ENCODE assay signal across 10 cellular contexts in the genomic region with DNA sequence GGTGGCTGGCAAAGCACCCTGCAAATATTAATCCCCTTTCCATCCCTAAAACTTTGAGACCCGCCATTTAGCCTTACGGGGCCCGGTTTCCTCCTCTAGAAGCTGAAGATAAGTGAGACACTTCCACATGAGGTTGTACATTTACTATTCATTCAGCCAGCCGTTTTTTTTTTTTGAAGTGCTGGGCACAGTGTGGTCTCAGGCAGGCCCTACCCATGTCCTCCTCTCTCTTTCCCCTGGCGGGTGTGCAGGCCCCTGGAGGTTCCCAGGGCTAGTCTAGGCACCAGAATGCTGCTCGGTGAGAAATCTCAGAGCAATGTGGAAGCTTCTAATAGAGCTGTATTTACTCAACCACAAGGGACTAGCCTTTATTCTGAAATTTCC.
DNase-seq lines count a peak whose midpoint lies in the region; ATAC-seq and TF ChIP-seq lines count a peak whose summit lies in the region.
"Had no signal": no experiment of that assay in that cellular context is flagged by ENCODE, and none has a peak within 500 bp of the region (broad histone marks: within the 10 kb centered on the region; RNA-seq: fewer than 3 reads in every experiment).

No MANE protein-coding gene starts in this region.

- H3K4me3 Mint-ChIP-seq in CD4-positive, CD25-positive, alpha-beta regulatory T cell, result peak overlapping the region in 3 of 4 donors; percentile 47 to 85 (median 77)
- peak overlapping the region; percentile 73 for H3K4me3 Mint-ChIP-seq in natural killer cell treated with Interleukin-12 subunit alpha and Interleukin-12 subunit beta and Interleukin-15 and Interleukin-18, amount 100 ng/mL, for 72 hours

- no peak for DNase-seq in CD4-positive, CD25-positive, alpha-beta regulatory T cell
- no peak for DNase-seq in effector memory CD4-positive, alpha-beta T cell
- DNase-seq in natural killer cell treated with Interleukin-12 subunit alpha and Interleukin-12 subunit beta and Interleukin-15 and Interleukin-18, amount 100 ng/mL, for 72 hours (ENCODE audit: low spot score), result no peak
- no peak for DNase-seq in NCI-H2171 (lab: John Stamatoyannopoulos, UW)
- DNase-seq in NCI-H2227 treated with DMSO at 0.1 percent for 48 hours (lab: John Stamatoyannopoulos, UW), result no peak
- no peak for DNase-seq in GM03348 (ENCODE audit: low spot score)
- no peak for DNase-seq in GM10266 (ENCODE audit: extremely low spot score)
- DNase-seq: DMS79, SHP77 treated with DMSO at 0.1 percent for 48 hours had no signal

- peaks cover 0 to 11% (median 6%) of the 10 kb centered on the region in 7 donors for H3K9me3 Mint-ChIP-seq in CD4-positive, CD25-positive, alpha-beta regulatory T cell
- no peaks in the 10 kb centered on the region for H3K9me3 Mint-ChIP-seq in natural killer cell treated with Interleukin-12 subunit alpha and Interleukin-12 subunit beta and Interleukin-15 and Interleukin-18, amount 100 ng/mL, for 72 hours

- no peaks in the 10 kb centered on the region for H3K9me3 ChIP-seq in CD4-positive, CD25-positive, alpha-beta regulatory T cell (ENCODE audit: control insufficient read depth in 2 of 2, low read length in 2 of 2)
- no peaks in the 10 kb centered on the region for H3K9me3 ChIP-seq in effector memory CD4-positive, alpha-beta T cell (ENCODE audit: control insufficient read depth, low read length)

- no peak overlapping the region for H3K27ac Mint-ChIP-seq in CD4-positive, CD25-positive, alpha-beta regulatory T cell
- no peak overlapping the region for H3K27ac Mint-ChIP-seq in natural killer cell treated with Interleukin-12 subunit alpha and Interleukin-12 subunit beta and Interleukin-15 and Interleukin-18, amount 100 ng/mL, for 72 hours

- peaks cover 0 to 17% (median 11%) of the 10 kb centered on the region in 4 donors for H3K4me1 Mint-ChIP-seq in CD4-positive, CD25-positive, alpha-beta regulatory T cell
- peaks cover 0 to 21% of the 10 kb centered on the region in 2 donors for H3K4me1 Mint-ChIP-seq in natural killer cell treated with Interleukin-12 subunit alpha and Interleukin-12 subunit beta and Interleukin-15 and Interleukin-18, amount 100 ng/mL, for 72 hours (ENCODE audit: low read depth in 2 of 2)

- H3K27ac ChIP-seq in CD4-positive, CD25-positive, alpha-beta regulatory T cell (ENCODE audit: insufficient read depth, low read length, poor library complexity, severe bottlenecking), result no peak overlapping the region
- no peak overlapping the region for H3K27ac ChIP-seq in effector memory CD4-positive, alpha-beta T cell (ENCODE audit: insufficient read depth, low read length, poor library complexity, severe bottlenecking)

- no peaks in the 10 kb centered on the region for H3K36me3 Mint-ChIP-seq in CD4-positive, CD25-positive, alpha-beta regulatory T cell
- H3K36me3 Mint-ChIP-seq in natural killer cell treated with Interleukin-12 subunit alpha and Interleukin-12 subunit beta and Interleukin-15 and Interleukin-18, amount 100 ng/mL, for 72 hours, result peaks cover 5% of the 10 kb centered on the region

- peaks cover 54% of the 10 kb centered on the region for H3K27me3 Mint-ChIP-seq in CD4-positive, CD25-positive, alpha-beta regulatory T cell
- peaks cover 14 to 15% of the 10 kb centered on the region in 2 donors for H3K27me3 Mint-ChIP-seq in natural killer cell treated with Interleukin-12 subunit alpha and Interleukin-12 subunit beta and Interleukin-15 and Interleukin-18, amount 100 ng/mL, for 72 hours

- TF ChIP-seq CTCF in GM10266 (IDR thresholded peaks at IDR 0.05; ENCODE audit: control insufficient read depth, insufficient read depth, low read depth, missing control alignments), result no peak

- peaks cover 8% of the 10 kb centered on the region for H3K4me1 ChIP-seq in CD4-positive, CD25-positive, alpha-beta regulatory T cell (ENCODE audit: control insufficient read depth, insufficient read depth, low read length, poor library complexity, severe bottlenecking)
- H3K4me1 ChIP-seq in effector memory CD4-positive, alpha-beta T cell (ENCODE audit: control insufficient read depth, insufficient read depth, low read length, poor library complexity, severe bottlenecking), result peaks cover 7% of the 10 kb centered on the region

- no peaks in the 10 kb centered on the region for H3K27me3 ChIP-seq in CD4-positive, CD25-positive, alpha-beta regulatory T cell (ENCODE audit: control insufficient read depth, insufficient read depth, low read length)
- H3K27me3 ChIP-seq in effector memory CD4-positive, alpha-beta T cell (replicated peaks; ENCODE audit: control insufficient read depth, insufficient read depth, low read length, poor library complexity, severe bottlenecking), result peaks cover 3% of the 10 kb centered on the region

- no peak for ATAC-seq in CD4-positive, CD25-positive, alpha-beta regulatory T cell (ENCODE audit: low read depth in 2 of 2)
- peak; percentile 10 for ATAC-seq in HG02798 (IDR thresholded peaks at IDR 0.05; ENCODE audit: poor library complexity, unreplicated experiment)
- ATAC-seq in natural killer cell treated with Interleukin-12 subunit alpha and Interleukin-12 subunit beta and Interleukin-15 and Interleukin-18, amount 100 ng/mL, for 72 hours, result no peak

- no peaks in the 10 kb centered on the region for H3K36me3 ChIP-seq in CD4-positive, CD25-positive, alpha-beta regulatory T cell (ENCODE audit: control insufficient read depth, insufficient read depth, low read length)
- no peaks in the 10 kb centered on the region for H3K36me3 ChIP-seq in effector memory CD4-positive, alpha-beta T cell (ENCODE audit: control insufficient read depth, insufficient read depth, low read length)

- H3K4me3 ChIP-seq in CD4-positive, CD25-positive, alpha-beta regulatory T cell (ENCODE audit: low read depth, low read length), result no peak overlapping the region
- H3K4me3 ChIP-seq in effector memory CD4-positive, alpha-beta T cell (ENCODE audit: insufficient read depth, low read depth, low read length, poor library complexity, severe bottlenecking), result peak overlapping the region; percentile 28
